Comparison of ENCODE assay signal across 15 cellular contexts in the genomic region with DNA sequence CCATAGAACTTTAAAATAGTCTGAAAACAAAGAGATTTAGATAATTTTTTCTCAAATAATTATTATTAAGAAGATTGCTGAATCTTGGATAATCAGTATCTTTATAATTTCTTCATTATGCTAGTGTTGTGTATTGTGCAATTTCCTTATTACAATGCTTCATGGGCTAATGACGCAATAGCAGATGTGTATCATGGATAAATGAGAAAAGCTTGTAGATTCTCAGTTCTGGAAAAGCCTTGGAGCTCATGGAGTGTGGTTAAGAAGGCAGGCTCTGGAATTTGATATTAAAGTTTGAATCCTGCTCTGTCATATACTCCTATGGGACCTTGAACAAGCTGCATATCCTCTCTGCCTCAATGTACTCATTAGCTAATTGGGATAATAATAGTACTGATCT. TPM values are rescaled to one million over a fixed set of nuclear protein-coding genes. Genes with fewer than 3 reads are reported as not detected.
DNase-seq lines count a peak whose midpoint lies in the region; ATAC-seq, FAIRE-seq and TF ChIP-seq lines count a peak whose summit lies in the region.
"Had no signal": no experiment of that assay in that cellular context is flagged by ENCODE, and none has a peak within 500 bp of the region (broad histone marks: within the 10 kb centered on the region; RNA-seq: fewer than 3 reads in every experiment).

No MANE protein-coding gene starts in this region.

- 86% methylated on average over 1 of the region's 1 CpG for WGBS in mesenchymal stem cell

- H4K91ac ChIP-seq in mesenchymal stem cell (ENCODE audit: low read length), result no peak overlapping the region

- H2AK5ac ChIP-seq in mesenchymal stem cell (ENCODE audit: low read length, severe bottlenecking), result no peak overlapping the region

- H3K36me3 ChIP-seq in bronchial epithelial cell (ENCODE audit: control insufficient read depth, insufficient read depth, low read length), result no peaks in the 10 kb centered on the region
- H3K36me3 ChIP-seq in mesenchymal stem cell (ENCODE audit: control insufficient read depth in 1 of 2, insufficient read depth in 2 of 2, low read depth in 1 of 2, low read length in 2 of 2), result no peaks in the 10 kb centered on the region
- H3K36me3 ChIP-seq: cardiac muscle cell had no signal

- no peak overlapping the region for H2BK120ac ChIP-seq in mesenchymal stem cell (ENCODE audit: low read depth, low read length)

- H2BK15ac ChIP-seq in mesenchymal stem cell (ENCODE audit: low read depth, poor library complexity, severe bottlenecking), result no peak overlapping the region

- H3K27ac ChIP-seq in mesenchymal stem cell (ENCODE audit: low read length, poor library complexity, severe bottlenecking), result no peak overlapping the region
- H3K27ac ChIP-seq: cardiac muscle cell had no signal

- ATAC-seq in GM19328 (IDR thresholded peaks at IDR 0.05; ENCODE audit: unreplicated experiment), result no peak
- ATAC-seq: activated T-helper 17 cell treated with anti-CD3 and anti-CD28 coated beads, Interleukin-2, amount 50 U/mL, for 72 hours; T-cell had no signal

- TF ChIP-seq CTCF in bronchial epithelial cell (IDR thresholded peaks at IDR 0.05; ENCODE audit: insufficient read depth, low read length, severe bottlenecking), result no peak

- H3K14ac ChIP-seq in mesenchymal stem cell (ENCODE audit: low read length in 2 of 2), result no peak overlapping the region

- no peak overlapping the region for H2BK12ac ChIP-seq in mesenchymal stem cell (ENCODE audit: low read length in 2 of 2)

- H3K4ac ChIP-seq in mesenchymal stem cell (ENCODE audit: low read depth in 1 of 2, low read length in 2 of 2), result no peak overlapping the region

- H3K9me3 ChIP-seq in mesenchymal stem cell (ENCODE audit: control insufficient read depth, low read length), result no peaks in the 10 kb centered on the region

- H3K4me2 ChIP-seq in mesenchymal stem cell (ENCODE audit: low read length, poor library complexity, severe bottlenecking), result no peak overlapping the region

- peak overlapping the region; percentile 75 for H3K9ac ChIP-seq in mesenchymal stem cell (ENCODE audit: low read length)

- H3K4me3 ChIP-seq in bronchial epithelial cell (ENCODE audit: low read depth, low read length) (no peak overlapping the region), mesenchymal stem cell (ENCODE audit: insufficient read depth in 1 of 2, low read depth in 1 of 2, low read length in 2 of 2) (peak overlapping the region in 1 of 2 experiments; percentile 26)
- H3K4me3 ChIP-seq: cardiac muscle cell had no signal

- no peak overlapping the region for H3K18ac ChIP-seq in mesenchymal stem cell (ENCODE audit: low read depth in 1 of 2, low read length in 2 of 2)

- H3K23ac ChIP-seq in mesenchymal stem cell (ENCODE audit: low read length in 2 of 2), result no peak overlapping the region

- H2BK5ac ChIP-seq in mesenchymal stem cell (ENCODE audit: low read depth, low read length, poor library complexity, severe bottlenecking), result no peak overlapping the region

- peak; percentile 78 for DNase-seq in EL
- DNase-seq in NCI-H226, result peak; percentile 39
- peak; percentile 85 for DNase-seq in bronchial epithelial cell (ENCODE audit: low read depth)
- DNase-seq in mesenchymal stem cell, result peak; percentile 68
- DNase-seq in NCI-H187 treated with DMSO at 0.1 percent for 48 hours (lab: John Stamatoyannopoulos, UW), result no peak
- no peak for DNase-seq in NCI-H2196 treated with DMSO at 0.1 percent for 48 hours (lab: John Stamatoyannopoulos, UW; ENCODE audit: unreplicated experiment)
- DNase-seq in retina, result no peak
- DNase-seq: activated CD4-positive, alpha-beta T cell treated with anti-CD3 and anti-CD28 coated beads for 48 hours; MM.1S; NCI-H526 treated with DMSO at 0.1 percent for 48 hours; right cardiac atrium; T-cell had no signal

- no peaks in the 10 kb centered on the region for H3K27me3 ChIP-seq in bronchial epithelial cell (ENCODE audit: control insufficient read depth, insufficient read depth, low read length)
- no peaks in the 10 kb centered on the region for H3K27me3 ChIP-seq in mesenchymal stem cell (ENCODE audit: control insufficient read depth in 1 of 2, insufficient read depth in 1 of 2, low read length in 2 of 2)
- H3K27me3 ChIP-seq: cardiac muscle cell had no signal

- H2AFZ ChIP-seq in mesenchymal stem cell (ENCODE audit: low read depth, low read length), result no peak overlapping the region

- FAIRE-seq in bronchial epithelial cell (lab: Jason Lieb, UNC), result no peak

- peaks cover 2% of the 10 kb centered on the region for H3K4me1 ChIP-seq in mesenchymal stem cell (ENCODE audit: control insufficient read depth, insufficient read depth, low read depth, low read length)

- H3K79me1 ChIP-seq in mesenchymal stem cell (replicated peaks; ENCODE audit: low read length, poor library complexity, severe bottlenecking), result no peaks in the 10 kb centered on the region

- H4K8ac ChIP-seq in mesenchymal stem cell (ENCODE audit: low read length), result no peak overlapping the region

RNA-seq across cellular contexts. Expression of a gene that starts 18.9 kb away (rescaled TPM):
- 1.8 and 2.9 TPM in 2 replicates for total RNA-seq in bronchial epithelial cell
- 35.4 TPM for polyA plus RNA-seq in mesenchymal stem cell (2013, experiment 1 of 2)
- 37.7 TPM for polyA plus RNA-seq in mesenchymal stem cell (2013, experiment 2 of 2)
- total RNA-seq: cardiac muscle cell had no signal
- polyA plus RNA-seq: cardiac muscle cell had no signal

Comparison
In these comparisons a context has a peak if more than half of its experiments do, and no peak if none do; other contexts are left out.
1. DNase-seq: peak in EL (single experiment), NCI-H226 (single experiment), bronchial epithelial cell (single experiment) and mesenchymal stem cell (single experiment); none in NCI-H187 treated with DMSO at 0.1 percent for 48 hours (single experiment), NCI-H2196 treated with DMSO at 0.1 percent for 48 hours (single experiment) and retina (single experiment).